Comparison of ENCODE assay signal across 8 cellular contexts in genomic region chr10:13712799-13713581, GRCh38.
DNase-seq lines count a peak whose midpoint lies in the region; ATAC-seq and TF ChIP-seq lines count a peak whose summit lies in the region.

No MANE protein-coding gene starts in this region.

- no peaks in the 10 kb centered on the region for H3K79me2 ChIP-seq in PC-3 (ENCODE audit: low read length)

- H3K27me3 ChIP-seq in CD8-positive, alpha-beta T cell (ENCODE audit: insufficient read depth, low read length) = no peaks in the 10 kb centered on the region
- no peaks in the 10 kb centered on the region for H3K27me3 ChIP-seq in PC-3 (ENCODE audit: low read length)
- no peaks in the 10 kb centered on the region for H3K27me3 ChIP-seq in aorta (ENCODE audit: control insufficient read depth in 1 of 2, insufficient read depth in 2 of 2, low read length in 1 of 2)

- peak overlapping the region; percentile 54 for H3K4me2 ChIP-seq in PC-3 (ENCODE audit: low read length)

- H3K4me3 ChIP-seq in CD8-positive, alpha-beta T cell (ENCODE audit: low read depth, low read length) = no peak overlapping the region
- H3K4me3 ChIP-seq in PC-3 (ENCODE audit: low read length) = no peak overlapping the region
- H3K4me3 ChIP-seq in coronary artery = no peak overlapping the region
- no peak overlapping the region for H3K4me3 ChIP-seq in mucosa of descending colon
- no peak overlapping the region for H3K4me3 ChIP-seq in aorta (ENCODE audit: low read length in 2 of 2)

- H3K4me3 Mint-ChIP-seq in CD8-positive, alpha-beta T cell = no peak overlapping the region

- no peak overlapping the region for H2AFZ ChIP-seq in PC-3 (ENCODE audit: low read length)

- POLR2A ChIA-PET in CD8-positive, alpha-beta T cell (lab: Charles Lee) = no interaction called here
- POLR2A ChIA-PET in PC-3 (lab: Charles Lee; ENCODE audit: unreplicated experiment) = interaction anchor here (0.7 kb wide), 1 partner anchor 22 kb away, joined by 6 read pairs; no protein-coding TSS in a partner anchor

- peaks cover 4% of the 10 kb centered on the region for H3K27me3 Mint-ChIP-seq in CD8-positive, alpha-beta T cell (ENCODE audit: low read depth)

- DNase-seq in CD8-positive, alpha-beta T cell = peak in 4 of 7 experiments; percentile 2 to 11 (median 4)
- DNase-seq in PC-3 = peak; percentile 65
- DNase-seq in coronary artery (ENCODE audit: low spot score) = peak; percentile 80
- DNase-seq in mucosa of descending colon = peak; percentile 53 to 72 (median 53)
- DNase-seq in aorta = peak; percentile 90 to 91
- no peak for DNase-seq in NCI-H1930 (lab: John Stamatoyannopoulos, UW)

- no peaks in the 10 kb centered on the region for H3K36me3 ChIP-seq in CD8-positive, alpha-beta T cell (ENCODE audit: insufficient read depth, low read length)
- H3K36me3 ChIP-seq in PC-3 (ENCODE audit: low read depth, low read length) = no peaks in the 10 kb centered on the region
- H3K36me3 ChIP-seq in mucosa of descending colon (ENCODE audit: low read depth) = no peaks in the 10 kb centered on the region
- H3K36me3 ChIP-seq in aorta (ENCODE audit: control insufficient read depth in 1 of 2, insufficient read depth in 2 of 2, low read length in 1 of 2) = no peaks in the 10 kb centered on the region

- H3K27ac Mint-ChIP-seq in CD8-positive, alpha-beta T cell = no peak overlapping the region

- H3K9ac ChIP-seq in PC-3 (ENCODE audit: low read length) = no peak overlapping the region

- H3K4me1 ChIP-seq in CD8-positive, alpha-beta T cell (ENCODE audit: insufficient read depth, low read length) = no peaks in the 10 kb centered on the region
- H3K4me1 ChIP-seq in PC-3 (ENCODE audit: insufficient read depth, low read length) (peaks cover 24% of the 10 kb centered on the region), mucosa of descending colon (ENCODE audit: low read depth) (peaks cover 10% of the 10 kb centered on the region), aorta (ENCODE audit: control insufficient read depth in 1 of 2, insufficient read depth in 2 of 2, low read length in 2 of 2) (no peaks in the 10 kb centered on the region)

- H3K9me3 Mint-ChIP-seq in CD8-positive, alpha-beta T cell = no peaks in the 10 kb centered on the region

- H3F3A ChIP-seq in PC-3 (ENCODE audit: low read length, unreplicated experiment) = no peaks in the 10 kb centered on the region

- ATAC-seq in CD8-positive, alpha-beta T cell = no peak
- peak; percentile 69 for ATAC-seq in GM18873 (IDR thresholded peaks at IDR 0.05; ENCODE audit: low FRiP score, unreplicated experiment)
- peak; percentile 66 for ATAC-seq in HG03025 (IDR thresholded peaks at IDR 0.05; ENCODE audit: low FRiP score, unreplicated experiment)
- peak; percentile 84 for ATAC-seq in PC-3
- ATAC-seq in mucosa of descending colon = peak; percentile 67
- ATAC-seq in aorta (ENCODE audit: low FRiP score) = peak; percentile 69

- CTCF ChIA-PET in CD8-positive, alpha-beta T cell (lab: Charles Lee) = no interaction called here
- CTCF ChIA-PET in PC-3 (lab: Charles Lee) = interaction anchor here (0.6 kb wide), 1 partner anchor 50 kb away, joined by 7 read pairs; no protein-coding TSS in a partner anchor

- WGBS in aorta, 2 donors = 20% methylated on average over 6 of the region's 6 CpGs

- TF ChIP-seq CTCF in CD8-positive, alpha-beta T cell (IDR thresholded peaks at IDR 0.05) = no peak
- no peak for TF ChIP-seq CTCF in PC-3 (conservative IDR thresholded peaks at IDR 0.05; ENCODE audit: low read depth, low read length)
- no peak for TF ChIP-seq CTCF in coronary artery (IDR thresholded peaks at IDR 0.05)
- TF ChIP-seq CTCF in mucosa of descending colon (IDR thresholded peaks at IDR 0.05) = no peak

- H3K27ac ChIP-seq in CD8-positive, alpha-beta T cell (ENCODE audit: low read depth, low read length) = no peak overlapping the region
- H3K27ac ChIP-seq in PC-3 (ENCODE audit: low read length) (peak overlapping the region; percentile 59), coronary artery (peak overlapping the region in 1 of 2 donors; percentile 55), aorta (ENCODE audit: low read depth in 1 of 2, low read length in 2 of 2) (no peak overlapping the region)

- no peaks in the 10 kb centered on the region for H4K20me1 ChIP-seq in PC-3 (ENCODE audit: low read length)

- intact Hi-C loops in CD8-positive, alpha-beta T cell (cut with DNase I, micrococcal nuclease) = no loop called here
- intact Hi-C loops in PC-3 (cut with micrococcal nuclease) (no loop called here), mucosa of descending colon (cut with DNase I, micrococcal nuclease) (no loop called here), aorta (cut with DNase I) (no loop called here)

- no TSS peak for BruUV-seq in PC-3 (replicated peaks; lab: Mats Ljungman, UMichigan)

- peaks cover 8% of the 10 kb centered on the region for H3K4me1 Mint-ChIP-seq in CD8-positive, alpha-beta T cell (ENCODE audit: low read depth)

- no peaks in the 10 kb centered on the region for H3K36me3 Mint-ChIP-seq in CD8-positive, alpha-beta T cell

- H3K9me2 ChIP-seq in PC-3 (replicated peaks; ENCODE audit: low read length) = no peaks in the 10 kb centered on the region

- no peaks in the 10 kb centered on the region for H3K9me3 ChIP-seq in CD8-positive, alpha-beta T cell (ENCODE audit: low read length)
- no peaks in the 10 kb centered on the region for H3K9me3 ChIP-seq in PC-3 (ENCODE audit: low read length)
- H3K9me3 ChIP-seq in mucosa of descending colon = no peaks in the 10 kb centered on the region
- no peaks in the 10 kb centered on the region for H3K9me3 ChIP-seq in aorta (ENCODE audit: control insufficient read depth, low read length)

Comparison
In these comparisons a context has a peak if more than half of its experiments do, and no peak if none do; other contexts are left out.
1. DNase-seq: peak in CD8-positive, alpha-beta T cell (4 of 7), PC-3 (single experiment), coronary artery (single experiment), mucosa of descending colon (3 of 3) and aorta (2 of 2); none in NCI-H1930 (0 of 2).